27 cellular contexts compared by ENCODE assay signal in genomic region chr7:69608049-69608448, GRCh38.
"Had no signal": no experiment of that assay in that cellular context is flagged by ENCODE, and none has a peak within 500 bp of the region (broad histone marks: within the 10 kb centered on the region; RNA-seq: fewer than 3 reads in every experiment).

No MANE protein-coding gene starts in this region.

- H3K4me3 ChIP-seq: left lung, lower lobe of right lung, right atrium auricular region, right lobe of liver, smooth muscle cell, suprapubic skin, thoracic aorta, tibial artery, upper lobe of right lung had no signal

- H3K27me3 ChIP-seq: left lung, right atrium auricular region, right lobe of liver, suprapubic skin, upper lobe of right lung had no signal

- H3K9me3 ChIP-seq: left lung, lower lobe of right lung, neutrophil, right atrium auricular region, right lobe of liver, suprapubic skin, thoracic aorta, tibial artery, upper lobe of right lung had no signal

- H3K36me3 ChIP-seq: left lung, lower lobe of right lung, neutrophil, right atrium auricular region, right lobe of liver, suprapubic skin, thoracic aorta, tibial artery, upper lobe of right lung had no signal

- H3K9me3 Mint-ChIP-seq: naive thymus-derived CD8-positive, alpha-beta T cell; nephron; neural crest cell; stimulated activated naive B cell treated with anti-CD40 and anti-IgM and Interleukin-4, amounts not matched to agents 10 μg/mL and 1 μg/mL and 100 μg/mL, for 72 hours had no signal

- H3K27ac ChIP-seq: left lung, lower lobe of right lung, neutrophil, parathyroid adenoma, right atrium auricular region, right lobe of liver, suprapubic skin, thoracic aorta, tibial artery, upper lobe of right lung had no signal

- H3K27ac Mint-ChIP-seq: nephron; stimulated activated naive B cell treated with anti-CD40 and anti-IgM and Interleukin-4, amounts not matched to agents 10 μg/mL and 1 μg/mL and 100 μg/mL, for 72 hours had no signal

- H3K4me2 ChIP-seq: smooth muscle cell had no signal

- ATAC-seq: left cardiac atrium; left lung; lower lobe of right lung; naive thymus-derived CD8-positive, alpha-beta T cell; right lobe of liver; stimulated activated naive B cell treated with anti-CD40 and anti-IgM and Interleukin-4, amounts not matched to agents 10 μg/mL and 1 μg/mL and 100 μg/mL, for 72 hours; stimulated activated naive CD8-positive, alpha-beta T cell treated with anti-CD3 and anti-CD28 coated beads, Interleukin-15, Interleukin-2, amounts not matched to agents 100 U/mL and 50 U/mL, for 24 hours; upper lobe of right lung had no signal

- H3K9ac ChIP-seq: parathyroid adenoma had no signal

- H2AFZ ChIP-seq: parathyroid adenoma had no signal

- H3K4me1 ChIP-seq: right lobe of liver, tibial artery had no signal

- DNase-seq: hippocampal formation; kidney glomerular epithelial cell; left cardiac atrium; left lung; lower lobe of right lung; mammary epithelial cell; mesenchymal stem cell; naive thymus-derived CD8-positive, alpha-beta T cell; occipital lobe; right lobe of liver; stimulated activated CD4-positive, alpha-beta T cell treated with anti-CD3 and anti-CD28 coated beads, Interleukin-12 subunit alpha, Interleukin-12 subunit beta, amount 100 ng/mL, for 4 hours; stimulated activated CD4-positive, alpha-beta T cell treated with anti-CD3 and anti-CD28 coated beads, Interleukin-15, amount 100 ng/mL, for 24 hours; stimulated activated CD4-positive, alpha-beta T cell treated with anti-CD3 and anti-CD28 coated beads, Interleukin-2, amount 100 ng/mL, for 24 hours; stimulated activated CD4-positive, alpha-beta T cell treated with anti-CD3 and anti-CD28 coated beads, Interleukin-4, amount 100 ng/mL, for 1 hour; stimulated activated naive B cell treated with anti-CD40 and anti-IgM and Interleukin-4, amounts not matched to agents 10 μg/mL and 1 μg/mL and 100 μg/mL, for 72 hours; stimulated activated naive CD8-positive, alpha-beta T cell treated with anti-CD3 and anti-CD28 coated beads, Interleukin-15, Interleukin-2, amounts not matched to agents 100 U/mL and 50 U/mL, for 24 hours; tibial artery; trophoblast cell; upper lobe of right lung had no signal

- H3K4me3 Mint-ChIP-seq: naive thymus-derived CD8-positive, alpha-beta T cell; nephron; neural crest cell; stimulated activated naive B cell treated with anti-CD40 and anti-IgM and Interleukin-4, amounts not matched to agents 10 μg/mL and 1 μg/mL and 100 μg/mL, for 72 hours had no signal

- H3K4me1 Mint-ChIP-seq: naive thymus-derived CD8-positive, alpha-beta T cell had no signal

- H3K36me3 Mint-ChIP-seq: naive thymus-derived CD8-positive, alpha-beta T cell; stimulated activated naive B cell treated with anti-CD40 and anti-IgM and Interleukin-4, amounts not matched to agents 10 μg/mL and 1 μg/mL and 100 μg/mL, for 72 hours had no signal
